8 cellular contexts compared by ENCODE assay signal in the genomic region with DNA sequence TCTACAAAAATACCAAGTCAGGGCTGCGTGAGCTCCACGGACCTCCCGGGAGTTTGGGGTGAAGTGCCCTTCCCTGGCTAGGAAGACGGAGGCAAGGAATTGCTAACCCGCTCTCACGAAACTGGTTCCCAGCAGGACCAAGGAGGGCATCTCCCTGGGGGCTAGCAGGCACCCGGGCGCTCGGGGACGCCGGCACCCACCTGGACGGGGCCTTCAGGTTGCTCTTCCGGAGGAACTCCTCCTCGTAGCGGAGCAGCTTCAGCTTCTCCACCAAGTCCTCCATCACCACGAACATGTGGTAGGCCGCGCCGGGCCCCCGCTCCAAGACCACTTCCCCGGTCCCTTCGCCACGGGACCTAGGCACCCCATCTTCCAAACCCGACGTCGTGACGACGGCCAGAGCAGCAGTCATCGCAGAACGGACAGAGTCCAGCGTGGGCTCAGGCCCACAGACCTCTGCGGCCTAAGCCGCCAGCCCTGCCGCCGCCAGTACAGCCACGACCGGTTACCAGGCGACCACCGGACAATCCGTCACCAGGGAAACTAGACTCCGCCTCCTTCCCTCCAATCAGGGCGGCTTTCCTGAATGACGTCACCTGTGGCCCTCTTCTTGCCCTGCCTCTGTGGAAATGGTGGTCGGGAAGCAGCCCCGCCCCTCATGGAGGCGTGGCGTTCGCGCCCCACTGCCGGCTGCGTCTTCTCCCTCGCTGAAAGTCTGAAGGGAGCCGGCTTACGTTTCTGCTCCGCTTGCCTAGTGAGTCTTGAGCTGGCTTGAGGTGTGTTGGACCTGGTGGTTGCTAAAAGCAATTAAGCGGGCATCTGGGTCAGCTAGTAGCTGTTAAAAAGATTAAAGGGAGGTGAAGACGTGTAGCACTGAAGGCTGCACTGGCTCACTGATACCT. TPM values are rescaled to one million over a fixed set of nuclear protein-coding genes. Genes with fewer than 3 reads are reported as not detected.
DNase-seq lines count a peak whose midpoint lies in the region; ATAC-seq, FAIRE-seq and TF ChIP-seq lines count a peak whose summit lies in the region.

A gene with protein sequence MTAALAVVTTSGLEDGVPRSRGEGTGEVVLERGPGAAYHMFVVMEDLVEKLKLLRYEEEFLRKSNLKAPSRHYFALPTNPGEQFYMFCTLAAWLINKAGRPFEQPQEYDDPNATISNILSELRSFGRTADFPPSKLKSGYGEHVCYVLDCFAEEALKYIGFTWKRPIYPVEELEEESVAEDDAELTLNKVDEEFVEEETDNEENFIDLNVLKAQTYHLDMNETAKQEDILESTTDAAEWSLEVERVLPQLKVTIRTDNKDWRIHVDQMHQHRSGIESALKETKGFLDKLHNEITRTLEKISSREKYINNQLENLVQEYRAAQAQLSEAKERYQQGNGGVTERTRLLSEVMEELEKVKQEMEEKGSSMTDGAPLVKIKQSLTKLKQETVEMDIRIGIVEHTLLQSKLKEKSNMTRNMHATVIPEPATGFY (minus strand): TSS at position 514 of the 902 bp plus-strand sequence. CDS start 102 bp downstream, at position 412.

- no peaks in the 10 kb centered on the region for H3K9me3 Mint-ChIP-seq in natural killer cell treated with Interleukin-12 subunit alpha and Interleukin-12 subunit beta and Interleukin-15 and Interleukin-18, amount 100 ng/mL, for 72 hours

- peak within 1 kb of the TSS; percentile 86 for H3K4me3 Mint-ChIP-seq in natural killer cell treated with Interleukin-12 subunit alpha and Interleukin-12 subunit beta and Interleukin-15 and Interleukin-18, amount 100 ng/mL, for 72 hours

- no peaks in the 10 kb centered on the region for H3K27me3 ChIP-seq in Loucy (ENCODE audit: insufficient read depth, low read length, poor library complexity, severe bottlenecking)

- ATAC-seq in natural killer cell treated with Interleukin-12 subunit alpha and Interleukin-12 subunit beta and Interleukin-15 and Interleukin-18, amount 100 ng/mL, for 72 hours = peak; percentile 97 to 99
- ATAC-seq in stimulated activated naive CD8-positive, alpha-beta T cell treated with anti-CD3 and anti-CD28 coated beads, Interleukin-15, Interleukin-2, amounts not matched to agents 100 U/mL and 50 U/mL, for 24 hours = peak; percentile 96

- no peaks in the 10 kb centered on the region for H3K36me3 ChIP-seq in Loucy (ENCODE audit: insufficient read depth, low read length)

- DNase-seq in EH (ENCODE audit: low read depth) (peak; percentile 99), H54 (ENCODE audit: insufficient read length, low spot score) (peak; percentile 84), SHP77 (lab: John Stamatoyannopoulos, UW) (peak; percentile 94 to 97), fibroblast of pulmonary artery (ENCODE audit: low read depth) (peak; percentile 99)
- DNase-seq in activated effector memory CD4-positive, alpha-beta T cell treated with Interleukin-2 at 50 U/mL for 16 hours = peak; percentile 95
- DNase-seq in natural killer cell treated with Interleukin-12 subunit alpha and Interleukin-12 subunit beta and Interleukin-15 and Interleukin-18, amount 100 ng/mL, for 72 hours (ENCODE audit: low spot score) = peak; percentile 98
- DNase-seq in stimulated activated naive CD8-positive, alpha-beta T cell treated with anti-CD3 and anti-CD28 coated beads, Interleukin-15, Interleukin-2, amounts not matched to agents 100 U/mL and 50 U/mL, for 24 hours = peak; percentile 94

- peaks cover 34 to 47% of the 10 kb centered on the region in 2 donors for H3K4me1 Mint-ChIP-seq in natural killer cell treated with Interleukin-12 subunit alpha and Interleukin-12 subunit beta and Interleukin-15 and Interleukin-18, amount 100 ng/mL, for 72 hours (ENCODE audit: low read depth in 2 of 2)

- H3K4me1 ChIP-seq in Loucy (ENCODE audit: insufficient read depth, low read length, poor library complexity, severe bottlenecking) = peaks cover 29% of the 10 kb centered on the region

- H4K20me1 ChIP-seq in Loucy (ENCODE audit: insufficient read depth, low read length, poor library complexity, severe bottlenecking) = no peaks in the 10 kb centered on the region

- peak within 1 kb of the TSS; percentile 98 to 99 for H3K27ac Mint-ChIP-seq in natural killer cell treated with Interleukin-12 subunit alpha and Interleukin-12 subunit beta and Interleukin-15 and Interleukin-18, amount 100 ng/mL, for 72 hours

- TF ChIP-seq CTCF in Loucy (conservative IDR thresholded peaks at IDR 0.05; ENCODE audit: low read length) (no peak), fibroblast of pulmonary artery (IDR thresholded peaks at IDR 0.05; ENCODE audit: low read length, missing control alignments) (no peak)

- H3K4me2 ChIP-seq in Loucy (ENCODE audit: low read depth, low read length, poor library complexity, severe bottlenecking) = peak within 1 kb of the TSS; percentile 85

- H3K79me2 ChIP-seq in Loucy (ENCODE audit: insufficient read depth, low read length) = no peaks in the 10 kb centered on the region

- peak within 1 kb of the TSS; percentile 83 for H2AFZ ChIP-seq in Loucy (ENCODE audit: low read length)

- peak; percentile 56 for TF ChIP-seq POLR2A in H54 (IDR thresholded peaks at IDR 0.05; ENCODE audit: low read depth, low read length)

- FAIRE-seq in H54 (lab: Jason Lieb, UNC) = peak; percentile 99

- H3K4me3 ChIP-seq in Loucy (ENCODE audit: low read length, poor library complexity, severe bottlenecking) = peak within 1 kb of the TSS; percentile 80
- H3K4me3 ChIP-seq in fibroblast of pulmonary artery (replicated peaks; ENCODE audit: low read depth, low read length) = peak within 1 kb of the TSS; percentile 67

- H3K36me3 Mint-ChIP-seq in natural killer cell treated with Interleukin-12 subunit alpha and Interleukin-12 subunit beta and Interleukin-15 and Interleukin-18, amount 100 ng/mL, for 72 hours = no peaks in the 10 kb centered on the region

- H3K9me3 ChIP-seq in Loucy (ENCODE audit: insufficient read depth, low read depth, low read length) = no peaks in the 10 kb centered on the region

- H3K9ac ChIP-seq in Loucy (ENCODE audit: low read depth, low read length, poor library complexity, severe bottlenecking) = peak within 1 kb of the TSS; percentile 74

- H3K9me2 ChIP-seq in Loucy (replicated peaks; ENCODE audit: low read depth, low read length) = no peaks in the 10 kb centered on the region

- H3F3A ChIP-seq in Loucy (ENCODE audit: low read depth) = no peaks in the 10 kb centered on the region

- H3K27me3 Mint-ChIP-seq in natural killer cell treated with Interleukin-12 subunit alpha and Interleukin-12 subunit beta and Interleukin-15 and Interleukin-18, amount 100 ng/mL, for 72 hours = no peaks in the 10 kb centered on the region

RNA-seq across cellular contexts. Expression of the gene that starts here (rescaled TPM):
- 10 to 100 TPM; 16.4 to 32.1 TPM for total RNA-seq in natural killer cell treated with Interleukin-12 subunit alpha and Interleukin-12 subunit beta and Interleukin-15 and Interleukin-18, amount 100 ng/mL, for 72 hours

Comparison
In these comparisons a context has a peak if more than half of its experiments do, and no peak if none do; other contexts are left out.
1. Peak in every context shown above with its lines: DNase-seq, ATAC-seq and H3K4me3 ChIP-seq.